ENCODE assay signal across 1 cellular context in the genomic region with DNA sequence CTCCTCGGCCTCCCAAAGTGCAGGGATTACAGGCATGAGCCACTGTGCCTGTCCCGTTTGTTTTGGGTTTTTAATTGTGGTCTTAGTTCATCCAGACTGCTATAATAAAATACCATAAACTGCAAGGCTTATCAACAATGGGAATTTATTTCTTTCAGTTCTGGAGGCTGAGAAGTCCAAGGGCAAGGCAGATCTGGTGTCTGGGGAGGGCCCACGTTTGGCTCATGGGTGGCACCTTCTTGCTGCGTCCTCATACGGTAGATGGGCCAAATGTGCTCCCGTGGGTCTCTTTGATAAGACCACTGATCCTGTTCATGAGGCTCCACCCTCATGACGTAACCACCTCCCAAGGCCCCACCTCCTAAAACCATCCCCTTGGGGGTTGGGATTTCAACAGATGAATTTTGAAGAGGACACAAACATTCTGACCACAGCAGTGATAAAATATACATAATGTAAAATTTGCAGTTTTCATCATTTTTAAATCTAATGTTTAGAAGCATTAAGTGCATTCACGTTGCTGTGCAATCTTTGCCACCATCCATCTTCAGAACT.
TF ChIP-seq lines count a peak whose summit lies in the region.

No MANE protein-coding gene starts in this region.

TF ChIP-seq in K562, 482 proteins besides CTCF, POLR2A, EP300 and RAD21 (continued from another document):
- TF ChIP-seq BCLAF1 (IDR thresholded peaks at IDR 0.05; ENCODE audit: borderline replicate concordance in 1 of 2, control insufficient read depth in 1 of 2, low read depth in 2 of 2, low read length in 1 of 2): no peak
- TF ChIP-seq POLR2AphosphoS2 (IDR thresholded peaks at IDR 0.05; ENCODE audit: low read length): no peak
- no peak for TF ChIP-seq NONO (IDR thresholded peaks at IDR 0.05; ENCODE audit: low read depth in 2 of 2, low read length in 1 of 2)
- TF ChIP-seq ATF7 (IDR thresholded peaks at IDR 0.05): peak; percentile 69; the same call in 1 of the 2 replicates
